Comparison of ENCODE assay signal across 8 cellular contexts in the genomic region with DNA sequence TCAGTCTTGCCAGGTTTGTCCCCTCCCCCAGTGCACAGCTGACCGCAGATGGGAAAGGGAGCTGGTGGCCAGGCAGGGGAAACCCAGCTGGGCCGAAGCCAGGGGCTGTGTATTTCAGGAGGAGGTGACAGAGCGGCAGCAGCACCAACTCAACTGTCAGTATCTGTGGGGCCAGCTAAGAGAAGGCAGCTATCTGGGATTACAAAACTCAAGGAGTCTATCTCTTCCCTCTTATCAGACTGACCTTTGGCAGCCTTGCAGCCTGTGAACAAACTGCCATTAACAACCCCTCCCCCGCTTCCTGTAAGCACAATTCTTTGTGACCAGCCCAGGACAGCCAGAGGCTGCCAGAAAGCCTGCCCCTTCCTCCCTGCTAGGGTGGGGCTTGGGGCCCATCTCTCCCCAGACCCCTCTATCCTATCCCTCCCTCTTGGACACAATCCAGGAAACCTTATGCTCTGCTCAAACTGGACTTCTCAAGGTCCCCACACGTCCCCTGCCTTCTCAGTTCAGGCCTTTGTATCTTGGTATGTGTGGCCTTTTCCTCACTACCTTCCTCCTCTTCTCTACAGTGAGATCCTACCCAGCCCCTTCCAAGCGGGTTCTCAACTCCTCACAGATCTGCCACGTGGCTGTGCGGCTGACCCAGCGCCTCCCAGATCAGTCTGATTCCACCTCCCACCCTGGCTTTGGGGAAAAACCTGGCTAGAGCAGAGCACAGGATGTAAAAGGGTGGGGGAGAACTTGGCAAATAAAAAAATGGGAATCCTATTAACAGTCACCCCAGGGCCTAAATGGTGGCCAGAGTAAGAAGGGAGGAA. TPM values are rescaled to one million over a fixed set of nuclear protein-coding genes. Genes with fewer than 3 reads are reported as not detected.
DNase-seq lines count a peak whose midpoint lies in the region; ATAC-seq and TF ChIP-seq lines count a peak whose summit lies in the region.

No MANE protein-coding gene starts in this region.

- DNase-seq in activated CD4-positive, alpha-beta T cell treated with anti-CD3 and anti-CD28 coated beads for 24 hours (ENCODE audit: low read depth in 2 of 2), result peak; percentile 22 to 56
- DNase-seq in activated CD4-positive, alpha-beta T cell treated with anti-CD3 and anti-CD28 coated beads, Interleukin-2, amount 50 U/mL, for 1 hour, result no peak
- DNase-seq in HPDE6-E6E7 (ENCODE audit: extremely low spot score) (peak; percentile 82), SIG-M5 (lab: John Stamatoyannopoulos, UW) (peak; percentile 3), body of pancreas (peak; percentile 94 to 98 (median 97)), skeletal muscle cell (ENCODE audit: low read depth) (peak; percentile 81), NCI-H345 (lab: John Stamatoyannopoulos, UW) (no peak)

- peak in 1 of 7 experiments; percentile 15 for TF ChIP-seq CTCF in body of pancreas (IDR thresholded peaks at IDR 0.05)

- H3K27me3 ChIP-seq in body of pancreas, result no peaks in the 10 kb centered on the region

- H3K9me3 ChIP-seq in body of pancreas, result no peaks in the 10 kb centered on the region
- peaks cover 2% of the 10 kb centered on the region for H3K9me3 ChIP-seq in iPS-18c (ENCODE audit: control insufficient read depth, insufficient read depth, low read length)

- 7 to 11% methylated on average over 8 to 9 of the region's 9 CpGs for WGBS in body of pancreas, 2 donors

- peak; percentile 91 for ATAC-seq in body of pancreas

- intact Hi-C loops in body of pancreas (cut with DNase I), result no loop called here

- peaks cover 38% of the 10 kb centered on the region for H3K4me1 ChIP-seq in body of pancreas

- H3K36me3 ChIP-seq in body of pancreas (replicated peaks in 1 of 2; ENCODE audit: insufficient read depth in 1 of 2, low read depth in 2 of 2), result no peaks in the 10 kb centered on the region

- no peak overlapping the region for H3K4me3 ChIP-seq in body of pancreas
- peak overlapping the region; percentile 22; the same call in 1 of the 2 replicates for H3K4me3 ChIP-seq in iPS-18c (ENCODE audit: insufficient read depth, low read depth, low read length)
- H3K4me3 ChIP-seq in skeletal muscle cell (ENCODE audit: low read depth, low read length), result no peak overlapping the region

- TF ChIP-seq POLR2A in body of pancreas (IDR thresholded peaks at IDR 0.05), result peak in 2 of 3 donors; percentile 34 to 41

- peak overlapping the region; percentile 73 to 87 (median 86) for H3K27ac ChIP-seq in body of pancreas

RNA-seq across cellular contexts. Expression of a gene that starts 10.5 kb away (rescaled TPM):
- total RNA-seq in body of pancreas, result 10 to 100 TPM in 1 of 2 donors, 1 to 10 TPM in 1; 9.1 to 11.2 TPM

RNA-seq across cellular contexts. Expression of a gene that starts 26.0 kb away (rescaled TPM):
- 10 to 100 TPM; 15.0 to 28.3 TPM for total RNA-seq in body of pancreas

Comparison
In these comparisons a context has a peak if more than half of its experiments do, and no peak if none do; other contexts are left out.
1. DNase-seq: peak in activated CD4-positive, alpha-beta T cell treated with anti-CD3 and anti-CD28 coated beads for 24 hours (2 of 2), HPDE6-E6E7 (single experiment), SIG-M5 (single experiment), body of pancreas (4 of 4) and skeletal muscle cell (single experiment); none in activated CD4-positive, alpha-beta T cell treated with anti-CD3 and anti-CD28 coated beads, Interleukin-2, amount 50 U/mL, for 1 hour (single experiment) and NCI-H345 (single experiment).